Comparison of ENCODE assay signal across 8 cellular contexts in the genomic region with DNA sequence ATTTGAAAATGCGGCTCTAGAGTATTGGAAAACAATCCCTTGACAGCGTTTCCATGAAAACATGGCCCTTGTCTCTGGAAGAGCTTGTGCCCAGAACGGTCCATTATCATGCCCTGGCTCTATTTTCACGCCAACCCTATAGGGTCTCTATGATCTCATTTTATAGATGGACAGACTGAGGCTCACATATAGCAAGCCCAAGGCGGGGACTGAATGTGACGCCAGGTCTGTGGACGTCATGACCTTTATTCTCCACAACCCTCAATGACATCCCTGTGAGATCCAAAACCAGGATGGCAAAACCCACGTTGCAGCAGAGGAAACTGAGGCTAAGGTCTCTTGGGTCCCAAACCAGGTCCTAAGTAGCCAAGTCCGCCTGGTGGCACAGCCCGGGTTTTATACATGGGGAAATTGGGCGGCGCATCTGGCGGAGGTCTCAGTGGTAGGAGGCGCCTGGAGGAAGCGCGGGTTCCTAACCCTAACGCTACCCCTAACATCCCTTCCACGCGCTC. TPM values are rescaled to one million over a fixed set of nuclear protein-coding genes. Genes with fewer than 3 reads are reported as not detected.
DNase-seq lines count a peak whose midpoint lies in the region; TF ChIP-seq lines count a peak whose summit lies in the region.

No MANE protein-coding gene starts in this region.

- peaks cover 26% of the 10 kb centered on the region for H3K4me1 Mint-ChIP-seq in chondrocyte (ENCODE audit: low read depth)
- H3K4me1 Mint-ChIP-seq in nephron: peaks cover 8% of the 10 kb centered on the region

- peaks cover 44% of the 10 kb centered on the region for H3K36me3 ChIP-seq in BLaER1
- peaks cover 7% of the 10 kb centered on the region for H3K36me3 ChIP-seq in HUES48 (ENCODE audit: control insufficient read depth, insufficient read depth, low read length)

- H3K4me3 Mint-ChIP-seq in chondrocyte (ENCODE audit: unreplicated experiment) (peak overlapping the region; percentile 79), nephron (peak overlapping the region; percentile 79 to 90 (median 85))

- DNase-seq in chondrocyte (ENCODE audit: low spot score) (no peak), medulla oblongata (ENCODE audit: extremely low spot score) (no peak), AG08396 (ENCODE audit: low spot score) (no peak), NCI-H748 (lab: John Stamatoyannopoulos, UW; ENCODE audit: unreplicated experiment) (no peak), NCI-H1048 (lab: John Stamatoyannopoulos, UW) (no peak)

- H3K27ac ChIP-seq in BLaER1 (peak overlapping the region; percentile 94), HUES48 (ENCODE audit: low read depth, low read length) (no peak overlapping the region)

- H3K36me3 Mint-ChIP-seq in chondrocyte (ENCODE audit: low read depth) (peaks cover 7% of the 10 kb centered on the region), nephron (ENCODE audit: low read depth) (peaks cover 9% of the 10 kb centered on the region)

- H3K4me1 ChIP-seq in BLaER1: peaks cover 78% of the 10 kb centered on the region
- H3K4me1 ChIP-seq in HUES48 (ENCODE audit: control insufficient read depth, insufficient read depth, low read length): no peaks in the 10 kb centered on the region

- no peak for TF ChIP-seq CTCF in chondrocyte (IDR thresholded peaks at IDR 0.05)
- no peak for TF ChIP-seq CTCF in nephron (IDR thresholded peaks at IDR 0.05; ENCODE audit: unreplicated experiment in 3 of 3)

- H3K9me3 ChIP-seq in BLaER1: no peaks in the 10 kb centered on the region
- no peaks in the 10 kb centered on the region for H3K9me3 ChIP-seq in HUES48 (ENCODE audit: control insufficient read depth, insufficient read depth, low read length)

- H3K27me3 ChIP-seq in BLaER1 (no peaks in the 10 kb centered on the region), HUES48 (ENCODE audit: control insufficient read depth, insufficient read depth, low read length) (no peaks in the 10 kb centered on the region)

- H3K9me3 Mint-ChIP-seq in chondrocyte (ENCODE audit: low read depth): no peaks in the 10 kb centered on the region
- peaks cover 2% of the 10 kb centered on the region for H3K9me3 Mint-ChIP-seq in nephron

- peaks cover 32% of the 10 kb centered on the region for H4K20me1 ChIP-seq in BLaER1

- peak overlapping the region; percentile 87 for H3K4me2 ChIP-seq in BLaER1

- peak overlapping the region; percentile 92 for H3K4me3 ChIP-seq in BLaER1
- H3K4me3 ChIP-seq in HUES48 (ENCODE audit: low read depth, low read length): peak overlapping the region; percentile 72

- H3K27me3 Mint-ChIP-seq in chondrocyte (ENCODE audit: low read depth) (no peaks in the 10 kb centered on the region), nephron (ENCODE audit: low read depth) (peaks cover 7% of the 10 kb centered on the region)

- H3K9ac ChIP-seq in BLaER1 (peak overlapping the region; percentile 95; the same call in 1 of the 2 replicates), HUES48 (ENCODE audit: low read depth, low read length) (no peak overlapping the region)

- H3K27ac Mint-ChIP-seq in chondrocyte (ENCODE audit: unreplicated experiment) (peak overlapping the region; percentile 66), nephron (no peak overlapping the region)

RNA-seq across cellular contexts. Expression of a gene that starts 0.4 kb away (rescaled TPM):
- 113 to 146 TPM (median 140 TPM) in 3 replicates for total RNA-seq in chondrocyte

RNA-seq across cellular contexts. Expression of a gene that starts 43.6 kb away (rescaled TPM):
- 73.7 to 112 TPM (median 108 TPM) in 3 replicates for total RNA-seq in chondrocyte
